In the genomic region with DNA sequence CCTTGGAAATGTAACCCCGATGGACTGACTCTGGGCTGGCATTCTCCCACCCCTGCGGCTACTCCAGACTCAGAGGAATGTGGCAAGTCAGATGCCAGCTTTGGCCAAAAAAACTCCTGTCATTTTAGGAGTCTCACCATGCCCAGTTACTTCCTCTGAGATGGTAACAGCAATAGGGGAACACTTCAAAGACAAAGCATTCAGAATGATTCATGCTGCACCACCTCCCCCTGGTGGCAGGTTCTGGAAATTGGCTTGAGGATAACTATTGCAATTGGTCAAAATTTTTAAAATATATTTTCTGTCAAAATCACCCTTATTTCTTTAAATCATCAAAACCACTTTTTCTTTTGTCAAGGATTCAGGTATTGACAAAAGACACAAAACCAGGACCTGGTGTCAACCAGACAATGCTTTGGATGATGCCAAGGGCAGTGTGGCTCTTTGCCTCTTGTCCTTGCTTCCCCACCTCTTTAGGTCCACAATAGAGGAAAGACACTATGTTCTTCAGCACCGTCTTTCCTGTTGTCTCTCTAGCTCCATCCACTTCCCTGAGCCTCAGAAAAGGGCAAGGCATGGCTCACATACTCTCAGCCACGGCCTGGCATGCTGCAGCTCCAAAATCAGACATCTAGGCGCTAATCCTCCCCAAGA, we compare ENCODE assay signal across 8 cellular contexts. TPM values are rescaled to one million over a fixed set of nuclear protein-coding genes. Genes with fewer than 3 reads are reported as not detected.
A peak's percentile ranks its signal among the peaks of the same experiment; 100 is the strongest.
DNase-seq lines count a peak whose midpoint lies in the region; ATAC-seq and TF ChIP-seq lines count a peak whose summit lies in the region.

No MANE protein-coding gene starts in this region.

- POLR2A ChIA-PET in GM10248 (lab: Yijun Ruan, JAX): no interaction called here

- peak; percentile 79 to 84 for ATAC-seq in activated naive CD4-positive, alpha-beta T cell treated with anti-CD3 and anti-CD28 coated beads, Interleukin-2, amount 50 U/mL, for 72 hours
- ATAC-seq in GM19463 (IDR thresholded peaks at IDR 0.05; ENCODE audit: unreplicated experiment): no peak
- no peak for ATAC-seq in HG02610 (IDR thresholded peaks at IDR 0.05; ENCODE audit: unreplicated experiment)

- no peaks in the 10 kb centered on the region for H3K27me3 ChIP-seq in prostate gland (replicated peaks; ENCODE audit: insufficient read depth)

- no peaks in the 10 kb centered on the region for H3K36me3 ChIP-seq in prostate gland

- H3K9me3 ChIP-seq in prostate gland: no peaks in the 10 kb centered on the region

- CTCF ChIA-PET in GM10248 (lab: Yijun Ruan, JAX): interaction anchor here (0.6 to 14.9 kb wide), 45 partner anchors 8 to 226 kb away, joined by 3 to 359 read pairs (median 4); partner anchors contain the start of genes CDCA8, DNALI1, GNL2 and MEAF6

- no peak overlapping the region for H3K4me3 ChIP-seq in prostate gland

- H3K4me1 ChIP-seq in prostate gland (replicated peaks): no peaks in the 10 kb centered on the region

- intact Hi-C loops in head of caudate nucleus (cut with DNase I) (loop anchor here (5.0 kb wide), 2 partner anchors 85 to 225 kb away; partner anchors contain the start of gene GNL2), prostate gland (cut with DNase I) (loop anchor here (2.0 to 5.0 kb wide), 3 partner anchors 80 to 225 kb away; no protein-coding TSS in a partner anchor)

- H3K27ac ChIP-seq in prostate gland: no peak overlapping the region

- peak; percentile 71 for DNase-seq in GM10248 (ENCODE audit: extremely low spot score)
- DNase-seq in NCI-H1105 (lab: John Stamatoyannopoulos, UW): peak; percentile 58
- peak; percentile 41 for DNase-seq in SW480 (ENCODE audit: low spot score)
- peak in 1 of 2 donors; percentile 88 for DNase-seq in activated naive CD4-positive, alpha-beta T cell treated with anti-CD3 and anti-CD28 coated beads, Interleukin-2, amount 50 U/mL, for 72 hours (ENCODE audit: low spot score in 2 of 2)
- peak; percentile 26 to 93 (median 83) for DNase-seq in head of caudate nucleus
- peak; percentile 56 for DNase-seq in prostate gland (ENCODE audit: low spot score)

- TF ChIP-seq CTCF in GM10248 (IDR thresholded peaks at IDR 0.05; ENCODE audit: control extremely low read depth, extremely low read depth, low read depth, missing control alignments): peak; percentile 76
- TF ChIP-seq CTCF in prostate gland (IDR thresholded peaks at IDR 0.05): peak; percentile 81 to 89 (median 84)

- WGBS in prostate gland: 66% methylated on average over 5 of the region's 5 CpGs

- no peak for TF ChIP-seq POLR2A in prostate gland (IDR thresholded peaks at IDR 0.05)

- peaks cover 0 to 10% of the 10 kb centered on the region in 2 donors for H3K36me3 Mint-ChIP-seq in activated naive CD4-positive, alpha-beta T cell treated with anti-CD3 and anti-CD28 coated beads, Interleukin-2, amount 50 U/mL, for 72 hours

- H3K27ac Mint-ChIP-seq in activated naive CD4-positive, alpha-beta T cell treated with anti-CD3 and anti-CD28 coated beads, Interleukin-2, amount 50 U/mL, for 72 hours: no peak overlapping the region

- H3K9me3 Mint-ChIP-seq in activated naive CD4-positive, alpha-beta T cell treated with anti-CD3 and anti-CD28 coated beads, Interleukin-2, amount 50 U/mL, for 72 hours: no peaks in the 10 kb centered on the region

RNA-seq across cellular contexts. Expression of gene CDCA8, which starts 9.9 kb away (rescaled TPM):
- total RNA-seq in activated naive CD4-positive, alpha-beta T cell treated with anti-CD3 and anti-CD28 coated beads, Interleukin-2, amount 50 U/mL, for 72 hours: 10 to 100 TPM; 60.7 to 82.2 TPM
- total RNA-seq in prostate gland: 1 to 10 TPM; 2.1 to 8.6 TPM

RNA-seq across cellular contexts. Expression of gene RSPO1, which starts 47.8 kb away (rescaled TPM):
- not detected for total RNA-seq in activated naive CD4-positive, alpha-beta T cell treated with anti-CD3 and anti-CD28 coated beads, Interleukin-2, amount 50 U/mL, for 72 hours
- 1 to 10 TPM; 1.6 TPM for total RNA-seq in prostate gland

Comparison
In these comparisons a context has a peak if more than half of its experiments do, and no peak if none do; other contexts are left out.
1. ATAC-seq: peak in activated naive CD4-positive, alpha-beta T cell treated with anti-CD3 and anti-CD28 coated beads, Interleukin-2, amount 50 U/mL, for 72 hours (2 of 2); none in GM19463 (single experiment) and HG02610 (single experiment).
2. RNA of gene CDCA8, which starts 9.9 kb away (total RNA-seq): 60.7 to 82.2 TPM in activated naive CD4-positive, alpha-beta T cell treated with anti-CD3 and anti-CD28 coated beads, Interleukin-2, amount 50 U/mL, for 72 hours; 2.1 to 8.6 TPM in prostate gland; every median in the first group is over 4 times any median in the second.